ENCODE assay signal across 8 cellular contexts in genomic region chr3:100087203-100087602, GRCh38. TPM values are rescaled to one million over a fixed set of nuclear protein-coding genes. Genes with fewer than 3 reads are reported as not detected.
DNase-seq lines count a peak whose midpoint lies in the region; ATAC-seq, FAIRE-seq and TF ChIP-seq lines count a peak whose summit lies in the region.

No MANE protein-coding gene starts in this region.

- intact Hi-C loops in sciatic nerve (cut with DNase I), result no loop called here

- no peaks in the 10 kb centered on the region for H4K20me1 ChIP-seq in MM.1S (ENCODE audit: insufficient read depth, low read length)

- H3K79me2 ChIP-seq in MM.1S (ENCODE audit: low read length), result no peaks in the 10 kb centered on the region

- H3K27me3 ChIP-seq in MM.1S (replicated peaks; ENCODE audit: insufficient read depth, low read length), result no peaks in the 10 kb centered on the region
- H3K27me3 ChIP-seq in kidney epithelial cell (ENCODE audit: control insufficient read depth, insufficient read depth, low read length), result no peaks in the 10 kb centered on the region

- peaks cover 12% of the 10 kb centered on the region for H3K4me1 ChIP-seq in MM.1S (ENCODE audit: low read length)

- H3K36me3 ChIP-seq in MM.1S (replicated peaks; ENCODE audit: insufficient read depth, low read length) (no peaks in the 10 kb centered on the region), kidney epithelial cell (ENCODE audit: control insufficient read depth, insufficient read depth, low read length) (no peaks in the 10 kb centered on the region)

- H3K4me3 ChIP-seq in MM.1S (ENCODE audit: low read length) (no peak overlapping the region), kidney epithelial cell (ENCODE audit: low read depth, low read length) (no peak overlapping the region)

- H3K9me2 ChIP-seq in MM.1S (replicated peaks; ENCODE audit: insufficient read depth, low read length), result no peaks in the 10 kb centered on the region

- in situ Hi-C loops in GM13977 (cut with MboI; ENCODE audit: low pct_unique_long_range_greater_than_20kb, low sequenced_read_pairs, unreplicated experiment), result no loop called here

- TF ChIP-seq CTCF in GM13977 (IDR thresholded peaks at IDR 0.05; ENCODE audit: extremely low read depth, insufficient read depth, missing control alignments), result no peak
- no peak for TF ChIP-seq CTCF in MM.1S (IDR thresholded peaks at IDR 0.05; ENCODE audit: low read length)
- TF ChIP-seq CTCF in kidney epithelial cell (IDR thresholded peaks at IDR 0.05; ENCODE audit: insufficient read depth, low read length, poor library complexity, severe bottlenecking), result no peak

- no peaks in the 10 kb centered on the region; the same call in 1 of the 2 replicates for H3F3A ChIP-seq in MM.1S (ENCODE audit: insufficient read depth, low read length)

- no peak overlapping the region for H2AFZ ChIP-seq in MM.1S (ENCODE audit: low read length)

- no peak for FAIRE-seq in urothelium cell line (lab: Jason Lieb, UNC)

- H3K27ac ChIP-seq in MM.1S (ENCODE audit: low read length), result peak overlapping the region; percentile 25; the same call in 1 of the 2 replicates

- peak; percentile 92 for ATAC-seq in GM21723 (IDR thresholded peaks at IDR 0.05; ENCODE audit: unreplicated experiment)
- ATAC-seq in sciatic nerve, result no peak

- H3K9me3 ChIP-seq in MM.1S (replicated peaks; ENCODE audit: insufficient read depth, low read length), result no peaks in the 10 kb centered on the region

- H3K4me2 ChIP-seq in MM.1S (ENCODE audit: low read depth, low read length), result peak overlapping the region; percentile 5; the same call in 1 of the 2 replicates

- DNase-seq in GM13977 (ENCODE audit: low spot score) (peak; percentile 9), MM.1S (peak; percentile 70), kidney epithelial cell (ENCODE audit: low read depth) (peak; percentile 79), urothelium cell line (ENCODE audit: low spot score) (no peak), sciatic nerve (ENCODE audit: low spot score) (no peak), epidermal melanocyte (ENCODE audit: insufficient read length, low spot score) (no peak)
- DNase-seq in stimulated activated CD4-positive, alpha-beta T cell treated with anti-CD3 and anti-CD28 coated beads, Interleukin-2, amount 100 ng/mL, for 24 hours, result no peak

- no peak overlapping the region for H3K9ac ChIP-seq in MM.1S (ENCODE audit: low read length)

RNA-seq across cellular contexts. Expression of gene FILIP1L, which starts 27.1 kb away (rescaled TPM):
- total RNA-seq in kidney epithelial cell (14.9 and 15.6 TPM in 2 replicates), sciatic nerve (36.2 TPM)

Comparison
In these comparisons a context has a peak if more than half of its experiments do, and no peak if none do; other contexts are left out.
1. DNase-seq: peak in GM13977 (single experiment), MM.1S (single experiment) and kidney epithelial cell (single experiment); none in urothelium cell line (single experiment), sciatic nerve (single experiment), stimulated activated CD4-positive, alpha-beta T cell treated with anti-CD3 and anti-CD28 coated beads, Interleukin-2, amount 100 ng/mL, for 24 hours (0 of 2) and epidermal melanocyte (single experiment).